ENCODE assay signal across 8 cellular contexts in the genomic region with DNA sequence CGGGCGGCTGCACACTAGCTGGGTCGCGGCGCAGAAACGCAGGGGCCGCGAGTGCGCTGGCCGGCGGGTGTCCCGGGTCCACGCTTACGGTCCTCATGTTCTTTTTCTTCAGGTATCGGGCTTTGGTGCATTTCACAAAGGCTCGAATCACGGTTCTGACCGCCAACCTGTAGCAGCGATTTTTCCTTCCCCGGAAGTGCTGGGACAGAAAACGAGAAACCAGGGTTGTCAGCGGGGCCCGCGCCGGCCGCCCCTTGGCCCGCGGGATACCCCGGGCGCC. TPM values are rescaled to one million over a fixed set of nuclear protein-coding genes. Genes with fewer than 3 reads are reported as not detected.
A peak's percentile ranks its signal among the peaks of the same experiment; 100 is the strongest.
DNase-seq lines count a peak whose midpoint lies in the region; ATAC-seq and TF ChIP-seq lines count a peak whose summit lies in the region.

No MANE protein-coding gene starts in this region.

- DNase-seq in adipocyte (ENCODE audit: low read depth) (no peak), left lung (no peak), type B pancreatic cell (ENCODE audit: extremely low spot score, unreplicated experiment) (no peak), NCI-H2107 treated with DMSO at 0.1 percent for 48 hours (lab: John Stamatoyannopoulos, UW; ENCODE audit: unreplicated experiment) (no peak)

- TF ChIP-seq CTCF in HEK293 (tag by site-specific recombination; IDR thresholded peaks at IDR 0.05) (no peak), left lung (IDR thresholded peaks at IDR 0.05) (no peak), type B pancreatic cell (conservative IDR thresholded peaks at IDR 0.05) (no peak)

- H2AFZ ChIP-seq in ACC112 (ENCODE audit: low read length, unreplicated experiment) = peak overlapping the region; percentile 74

- H3K27me3 ChIP-seq in ACC112 (ENCODE audit: insufficient read depth, low read length) (no peaks in the 10 kb centered on the region), adipocyte (replicated peaks; ENCODE audit: control insufficient read depth, insufficient read depth, low read length) (no peaks in the 10 kb centered on the region), left lung (no peaks in the 10 kb centered on the region)

- no peaks in the 10 kb centered on the region for H3K9me3 Mint-ChIP-seq in type B pancreatic cell

- H3K36me3 ChIP-seq in ACC112 (ENCODE audit: insufficient read depth, low read length) = peaks cover 15% of the 10 kb centered on the region
- H3K36me3 ChIP-seq in HEK293 (ENCODE audit: control insufficient read depth in 2 of 2, insufficient read depth in 1 of 2, low read length in 2 of 2) = peaks cover 19 to 61% of the 10 kb centered on the region in 2 experiments; a peak in 2 of 3 replicates
- peaks cover 35% of the 10 kb centered on the region for H3K36me3 ChIP-seq in adipocyte (ENCODE audit: control insufficient read depth, insufficient read depth, low read length, severe bottlenecking)
- H3K36me3 ChIP-seq in left lung = peaks cover 0 to 41% of the 10 kb centered on the region in 2 donors

- H3K4me3 ChIP-seq in ACC112 (ENCODE audit: low read depth, low read length) = peak overlapping the region; percentile 91
- H3K4me3 ChIP-seq in HEK293 (ENCODE audit: low read depth, low read length) = peak overlapping the region; percentile 84
- H3K4me3 ChIP-seq in adipocyte (ENCODE audit: low read length) = peak overlapping the region; percentile 96
- H3K4me3 ChIP-seq in left lung = peak overlapping the region; percentile 86 to 99

- H3K27ac ChIP-seq in ACC112 (ENCODE audit: low read depth, low read length) (peak overlapping the region; percentile 67; the same call in 1 of the 2 replicates), HEK293 (ENCODE audit: extremely low read depth, low read depth, low read length) (peak overlapping the region; percentile 87), left lung (peak overlapping the region; percentile 72 to 91)

- ATAC-seq in left lung (peak; percentile 6), GM21576 (IDR thresholded peaks at IDR 0.05; ENCODE audit: unreplicated experiment) (no peak), GM18520 (IDR thresholded peaks at IDR 0.05; ENCODE audit: unreplicated experiment) (no peak)

- POLR2A ChIA-PET in HEK293 (lab: Yijun Ruan, JAX) = interaction anchor here (0.6 to 1.5 kb wide), 5 partner anchors 28 to 159 kb away, joined by 3 to 14 read pairs (median 3); partner anchors contain the start of gene AURKAIP1

- no peak overlapping the region for H3K27ac Mint-ChIP-seq in type B pancreatic cell

- H3K4me3 Mint-ChIP-seq in type B pancreatic cell = peak overlapping the region; percentile 95

- peak overlapping the region; percentile 98 for H3K9ac ChIP-seq in adipocyte (ENCODE audit: low read length)

- H3K4me1 ChIP-seq in ACC112 (ENCODE audit: control insufficient read depth, insufficient read depth, low read length, unreplicated experiment) (peaks cover 12% of the 10 kb centered on the region), HEK293 (ENCODE audit: control insufficient read depth, insufficient read depth, low read length) (no peaks in the 10 kb centered on the region), adipocyte (ENCODE audit: control insufficient read depth, insufficient read depth, low read length) (peaks cover 20% of the 10 kb centered on the region), left lung (peaks cover 9 to 51% of the 10 kb centered on the region in 2 donors)

- H3K79me2 ChIP-seq in ACC112 (ENCODE audit: control insufficient read depth, insufficient read depth, low read length, unreplicated experiment) = peaks cover 50% of the 10 kb centered on the region

- no peaks in the 10 kb centered on the region for H3K27me3 Mint-ChIP-seq in type B pancreatic cell

- intact Hi-C loops in left lung (cut with DNase I) = no loop called here

- H3K4me1 Mint-ChIP-seq in type B pancreatic cell (ENCODE audit: unreplicated experiment) = peaks cover 17% of the 10 kb centered on the region

- CTCF ChIA-PET in HEK293 (lab: Yijun Ruan, JAX) = interaction anchor here (0.6 to 1.4 kb wide), 4 partner anchors 32 to 62 kb away, joined by 3 to 4 read pairs (median 3); no protein-coding TSS in a partner anchor

- H3K9me3 ChIP-seq in HEK293 (ENCODE audit: control insufficient read depth, insufficient read depth, low read depth, low read length) (no peaks in the 10 kb centered on the region), adipocyte (ENCODE audit: control insufficient read depth, low read length) (no peaks in the 10 kb centered on the region), left lung (no peaks in the 10 kb centered on the region)

- H3K36me3 Mint-ChIP-seq in type B pancreatic cell = peaks cover 12% of the 10 kb centered on the region

TF ChIP-seq in HEK293, 187 proteins besides CTCF, POLR2A, EP300 and RAD21 (continues in another document):
- TF ChIP-seq, protein P1, sequence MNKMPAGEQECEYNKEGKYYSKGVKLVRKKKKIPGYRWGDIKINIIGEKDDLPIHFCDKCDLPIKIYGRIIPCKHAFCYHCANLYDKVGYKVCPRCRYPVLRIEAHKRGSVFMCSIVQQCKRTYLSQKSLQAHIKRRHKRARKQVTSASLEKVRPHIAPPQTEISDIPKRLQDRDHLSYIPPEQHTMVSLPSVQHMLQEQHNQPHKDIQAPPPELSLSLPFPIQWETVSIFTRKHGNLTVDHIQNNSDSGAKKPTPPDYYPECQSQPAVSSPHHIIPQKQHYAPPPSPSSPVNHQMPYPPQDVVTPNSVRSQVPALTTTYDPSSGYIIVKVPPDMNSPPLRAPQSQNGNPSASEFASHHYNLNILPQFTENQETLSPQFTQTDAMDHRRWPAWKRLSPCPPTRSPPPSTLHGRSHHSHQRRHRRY (tag by site-specific recombination; IDR thresholded peaks at IDR 0.05) = no peak
- TF ChIP-seq PRDM2 (tag by site-specific recombination; IDR thresholded peaks at IDR 0.05; ENCODE audit: borderline replicate concordance) (no peak), ZNF433 (tag by site-specific recombination; IDR thresholded peaks at IDR 0.05; ENCODE audit: low read depth) (no peak)

RNA-seq across cellular contexts. Expression of gene MRPL20, which starts 0.3 kb away (rescaled TPM):
- total RNA-seq in left lung (100 to 1,000 TPM in 1 of 2 donors, 10 to 100 TPM in 1; 69.5 to 103 TPM), type B pancreatic cell (ENCODE audit: low replicate concordance) (98.9 and 108 TPM in 2 replicates)

RNA-seq across cellular contexts. Expression of gene CCNL2, which starts 7.6 kb away (rescaled TPM):
- total RNA-seq in left lung = 100 to 1,000 TPM; 142 to 161 TPM
- 194 and 298 TPM in 2 replicates for total RNA-seq in type B pancreatic cell (ENCODE audit: low replicate concordance)

RNA-seq across cellular contexts. Expression of gene ANKRD65, which starts 14.3 kb away (rescaled TPM):
- 10 to 100 TPM; 18.4 to 35.2 TPM for total RNA-seq in left lung
- 7.6 and 11.1 TPM in 2 replicates for total RNA-seq in type B pancreatic cell (ENCODE audit: low replicate concordance)

RNA-seq across cellular contexts. Expression of gene VWA1, which starts 28.7 kb away (rescaled TPM):
- total RNA-seq in left lung (100 to 1,000 TPM; 113 to 147 TPM), type B pancreatic cell (ENCODE audit: low replicate concordance) (44.5 and 49.9 TPM in 2 replicates)

RNA-seq across cellular contexts. Expression of gene AURKAIP1, which starts 31.8 kb away (rescaled TPM):
- total RNA-seq in left lung = 100 to 1,000 TPM in 1 of 2 donors, 10 to 100 TPM in 1; 99.3 to 127 TPM
- 122 and 143 TPM in 2 replicates for total RNA-seq in type B pancreatic cell (ENCODE audit: low replicate concordance)
